Comparison of ENCODE assay signal across 10 cellular contexts in genomic region chr1:91736999-91737615, GRCh38.
A peak's percentile ranks its signal among the peaks of the same experiment; 100 is the strongest.
DNase-seq lines count a peak whose midpoint lies in the region; ATAC-seq, FAIRE-seq and TF ChIP-seq lines count a peak whose summit lies in the region.
"Had no signal": no experiment of that assay in that cellular context is flagged by ENCODE, and none has a peak within 500 bp of the region (broad histone marks: within the 10 kb centered on the region; RNA-seq: fewer than 3 reads in every experiment).

No MANE protein-coding gene starts in this region.

- H3K4me3 ChIP-seq in HEK293 (ENCODE audit: low read depth, low read length) (no peak overlapping the region), bronchial epithelial cell (ENCODE audit: low read depth, low read length) (no peak overlapping the region), stomach (no peak overlapping the region)

- POLR2A ChIA-PET in HEK293 (lab: Yijun Ruan, JAX), result no interaction called here

- no peak overlapping the region for H3K4me3 Mint-ChIP-seq in immature natural killer cell

- H3K27ac ChIP-seq in HEK293 (ENCODE audit: extremely low read depth, low read depth, low read length) (no peak overlapping the region), stomach (peak overlapping the region in 4 of 5 donors; percentile 71 to 83 (median 73))

- H3K9me3 ChIP-seq in HEK293 (ENCODE audit: control insufficient read depth, insufficient read depth, low read depth, low read length) (no peaks in the 10 kb centered on the region), stomach (no peaks in the 10 kb centered on the region)

- TF ChIP-seq POLR2A in stomach (IDR thresholded peaks at IDR 0.05), result no peak

- DNase-seq in bronchial epithelial cell (ENCODE audit: low read depth), result peak; percentile 82
- DNase-seq in immature natural killer cell, result no peak
- DNase-seq in stomach, result no peak
- DNase-seq in NOMO-1 treated with dmso at 0.1 percent for 144 hours (lab: John Stamatoyannopoulos, UW; ENCODE audit: unreplicated experiment), result no peak
- DNase-seq in frontal cortex (ENCODE audit: low spot score in 2 of 2), result no peak
- DNase-seq: NCI-H1694, nucleus accumbens had no signal

- peaks cover 31 to 72% (median 36%) of the 10 kb centered on the region in 3 donors for H3K36me3 Mint-ChIP-seq in immature natural killer cell

- TF ChIP-seq CTCF in HEK293 (tag by site-specific recombination; IDR thresholded peaks at IDR 0.05) (no peak), bronchial epithelial cell (IDR thresholded peaks at IDR 0.05; ENCODE audit: insufficient read depth, low read length, severe bottlenecking) (no peak), stomach (IDR thresholded peaks at IDR 0.05) (no peak)

- no peak for TF ChIP-seq EP300 in stomach (IDR thresholded peaks at IDR 0.05)

- H3K36me3 ChIP-seq in HEK293 (ENCODE audit: control insufficient read depth in 2 of 2, insufficient read depth in 1 of 2, low read length in 2 of 2), result no peaks in the 10 kb centered on the region
- no peaks in the 10 kb centered on the region for H3K36me3 ChIP-seq in bronchial epithelial cell (ENCODE audit: control insufficient read depth, insufficient read depth, low read length)
- peaks cover 4 to 18% (median 13%) of the 10 kb centered on the region in 4 donors for H3K36me3 ChIP-seq in stomach

- FAIRE-seq in bronchial epithelial cell (lab: Jason Lieb, UNC) (peak; percentile 70), frontal cortex (lab: Jason Lieb, UNC) (no peak)

- H3K4me1 ChIP-seq in HEK293 (ENCODE audit: control insufficient read depth, insufficient read depth, low read length) (peaks cover 6% of the 10 kb centered on the region), stomach (peaks cover 7 to 48% (median 20%) of the 10 kb centered on the region in 4 donors)

- H3K4me1 Mint-ChIP-seq in immature natural killer cell, result peaks cover 82 to 90% of the 10 kb centered on the region in 2 donors

- CTCF ChIA-PET in HEK293 (lab: Yijun Ruan, JAX), result interaction anchor here (0.7 to 0.9 kb wide), 3 partner anchors 129 to 913 kb away, joined by 3 read pairs; partner anchors contain the start of gene TGFBR3

- H3K27me3 ChIP-seq in bronchial epithelial cell (ENCODE audit: control insufficient read depth, insufficient read depth, low read length) (no peaks in the 10 kb centered on the region), stomach (no peaks in the 10 kb centered on the region)

- H3K9me3 Mint-ChIP-seq in immature natural killer cell, result no peaks in the 10 kb centered on the region

- WGBS in stomach, 5 donors, result 58 to 74% (median 64%) methylated on average over 8 of the region's 8 CpGs

- intact Hi-C loops in stomach (cut with DNase I; ENCODE audit: low total_unique reads), result no loop called here

- H3K27me3 Mint-ChIP-seq in immature natural killer cell (ENCODE audit: low read depth in 3 of 3), result peaks cover 2 to 67% (median 51%) of the 10 kb centered on the region in 3 donors

- H3K27ac Mint-ChIP-seq in immature natural killer cell, result peak overlapping the region; percentile 62 to 88 (median 76)

- ATAC-seq in GM19467 (IDR thresholded peaks at IDR 0.05; ENCODE audit: unreplicated experiment) (no peak), GM21423 (IDR thresholded peaks at IDR 0.05; ENCODE audit: unreplicated experiment) (no peak)

TF ChIP-seq in HEK293, 187 proteins besides CTCF, POLR2A, EP300 and RAD21:
- TF ChIP-seq ATF2 (tag by site-specific recombination; IDR thresholded peaks at IDR 0.05; ENCODE audit: low read depth), result no peak
- TF ChIP-seq MZF1 (tag by site-specific recombination; IDR thresholded peaks at IDR 0.05; ENCODE audit: borderline replicate concordance), result peak; percentile 46; the same call in 1 of the 2 replicates
- TF ChIP-seq ZNF239 (tag by site-specific recombination; IDR thresholded peaks at IDR 0.05), result no peak
- 0 out of 2 replicates have a peak, but pooled peaks have one; percentile 26 for TF ChIP-seq ZNF10 (tag by site-specific recombination; IDR thresholded peaks at IDR 0.05)
- 0 out of 2 replicates have a peak, but pooled peaks have one; percentile 5 for TF ChIP-seq ZNF335 (tag by site-specific recombination; conservative IDR thresholded peaks at IDR 0.05)
- no peak for TF ChIP-seq ZNF146 (tag by site-specific recombination; IDR thresholded peaks at IDR 0.05)
- TF ChIP-seq WT1 (tag by site-specific recombination; IDR thresholded peaks at IDR 0.05), result peak; percentile 73
- TF ChIP-seq ZNF394 (tag by site-specific recombination; IDR thresholded peaks at IDR 0.05; ENCODE audit: borderline replicate concordance), result no peak
- no peak for TF ChIP-seq ZNF24 (tag by site-specific recombination; IDR thresholded peaks at IDR 0.05)
- no peak for TF ChIP-seq ZNF660 (tag by site-specific recombination; IDR thresholded peaks at IDR 0.05)
- TF ChIP-seq BCL11A (tag by site-specific recombination; IDR thresholded peaks at IDR 0.05; ENCODE audit: low read depth), result 0 out of 2 replicates have a peak, but pooled peaks have one; percentile 29
- no peak for TF ChIP-seq KLF1 (tag by site-specific recombination; IDR thresholded peaks at IDR 0.05)
- TF ChIP-seq ZNF548 (tag by site-specific recombination; IDR thresholded peaks at IDR 0.05), result no peak
- TF ChIP-seq ZNF341 (tag by site-specific recombination; IDR thresholded peaks at IDR 0.05; ENCODE audit: low read depth), result peak; percentile 79
- peak; percentile 53; the same call in 1 of the 2 replicates for TF ChIP-seq ZNF366 (tag by site-specific recombination; conservative IDR thresholded peaks at IDR 0.05)
TF ChIP-seq in HEK293: peak in this region for 7.
